In genomic region chr2:158191569-158191968, GRCh38 we compare ENCODE assay signal across 8 cellular contexts.
DNase-seq lines count a peak whose midpoint lies in the region; ATAC-seq and TF ChIP-seq lines count a peak whose summit lies in the region.

No MANE protein-coding gene starts in this region.

- no peak overlapping the region; the same call in 1 of the 2 replicates for H3K4me3 ChIP-seq in GM12865 (ENCODE audit: low read depth, low read length)

- DNase-seq in GM12865 (ENCODE audit: low read depth) (peak; percentile 17), iPS-NIHi11 (ENCODE audit: low spot score) (peak; percentile 28), occipital lobe (lab: John Stamatoyannopoulos, UW) (no peak), Kasumi-1 (lab: John Stamatoyannopoulos, UW) (no peak), GM13977 (ENCODE audit: low spot score) (no peak)
- DNase-seq in effector CD4-positive, alpha-beta T cell = no peak

- ATAC-seq in GM21381 (IDR thresholded peaks at IDR 0.05; ENCODE audit: unreplicated experiment) (peak; percentile 41), HG03558 (IDR thresholded peaks at IDR 0.05; ENCODE audit: extremely low read depth, unreplicated experiment) (peak; percentile 21)

- in situ Hi-C loops in GM13977 (cut with MboI; ENCODE audit: low pct_unique_long_range_greater_than_20kb, low sequenced_read_pairs, unreplicated experiment) = no loop called here

- no peak for TF ChIP-seq CTCF in GM12865 (IDR thresholded peaks at IDR 0.05; ENCODE audit: insufficient read depth, low read depth, low read length, missing control alignments)
- no peak for TF ChIP-seq CTCF in GM13977 (IDR thresholded peaks at IDR 0.05; ENCODE audit: extremely low read depth, insufficient read depth, missing control alignments)

Comparison
In these comparisons a context has a peak if more than half of its experiments do, and no peak if none do; other contexts are left out.
1. DNase-seq: peak in GM12865 (single experiment) and iPS-NIHi11 (single experiment); none in occipital lobe (single experiment), effector CD4-positive, alpha-beta T cell (single experiment), Kasumi-1 (0 of 2) and GM13977 (single experiment).